8 cellular contexts compared by ENCODE assay signal in the genomic region with DNA sequence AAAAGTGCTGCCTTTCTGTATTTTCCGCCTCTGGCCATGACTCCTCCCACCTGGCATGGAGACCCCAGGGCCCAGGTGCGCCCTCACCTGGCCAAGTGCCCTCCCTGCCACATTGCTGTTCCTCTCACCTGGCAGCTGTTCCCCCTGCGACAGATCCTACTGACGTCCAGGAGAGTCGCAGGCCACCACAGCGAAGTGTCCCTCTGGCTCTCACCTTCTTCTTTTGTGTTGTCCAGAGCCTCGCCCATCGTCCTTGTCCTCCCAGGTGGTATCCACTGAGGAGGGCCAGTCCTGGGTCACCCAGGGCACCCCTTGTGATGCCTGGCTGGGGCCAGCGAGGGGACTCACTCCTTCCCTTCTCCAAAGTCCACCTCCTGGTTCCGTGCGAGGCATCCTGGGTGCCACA. TPM values are rescaled to one million over a fixed set of nuclear protein-coding genes. Genes with fewer than 3 reads are reported as not detected.
DNase-seq lines count a peak whose midpoint lies in the region; ATAC-seq lines count a peak whose summit lies in the region.

No MANE protein-coding gene starts in this region.

- H3K14ac ChIP-seq in neuronal stem cell (ENCODE audit: low read length), result no peak overlapping the region

- H3K36me3 ChIP-seq in iPS DF 6.9 (ENCODE audit: control insufficient read depth, insufficient read depth, low read length), result no peaks in the 10 kb centered on the region; the same call in 1 of the 2 replicates
- H3K36me3 ChIP-seq in neuronal stem cell (replicated peaks in 1 of 2; ENCODE audit: control insufficient read depth in 2 of 2, insufficient read depth in 2 of 2, low read length in 2 of 2), result no peaks in the 10 kb centered on the region

- H4K8ac ChIP-seq in neuronal stem cell (ENCODE audit: low read depth, low read length), result no peak overlapping the region

- no peaks in the 10 kb centered on the region for H3K9me3 ChIP-seq in iPS DF 6.9 (ENCODE audit: control insufficient read depth, insufficient read depth, low read length)
- no peaks in the 10 kb centered on the region for H3K9me3 ChIP-seq in neuronal stem cell (replicated peaks in 1 of 2; ENCODE audit: control insufficient read depth in 2 of 2, insufficient read depth in 1 of 2, low read depth in 1 of 2, low read length in 2 of 2)

- no peak overlapping the region for H3K18ac ChIP-seq in neuronal stem cell (ENCODE audit: low read length)

- H2BK5ac ChIP-seq in neuronal stem cell (ENCODE audit: low read length), result no peak overlapping the region

- peaks cover 6% of the 10 kb centered on the region for H3K79me1 ChIP-seq in neuronal stem cell (ENCODE audit: low read depth, low read length)

- H3K27ac ChIP-seq in iPS DF 6.9 (ENCODE audit: low read length) (no peak overlapping the region), neuronal stem cell (replicated peaks; ENCODE audit: low read length) (no peak overlapping the region)

- peaks cover 51% of the 10 kb centered on the region for H3K27me3 Mint-ChIP-seq in activated T-cell treated with anti-CD3 and anti-CD28 coated beads, Interleukin-2, amount 50 U/mL, for 24 hours

- no peak overlapping the region for H2AK5ac ChIP-seq in neuronal stem cell (ENCODE audit: low read depth, low read length)

- H3K23ac ChIP-seq in neuronal stem cell (ENCODE audit: low read depth, low read length, poor library complexity), result no peak overlapping the region

- no CpG with 5 or more reads among the region's 11 CpGs for WGBS in iPS DF 6.9 (ENCODE audit: insufficient coverage, insufficient read length)
- WGBS in neuronal stem cell (ENCODE audit: extremely low coverage in 2 of 2, insufficient read length in 2 of 2, insufficient replicate concordance in 1 of 2), 2 donors, result no CpG with 5 or more reads among the region's 11 CpGs

- no peak overlapping the region for H2BK15ac ChIP-seq in neuronal stem cell (ENCODE audit: low read length)

- no peak overlapping the region for H4K91ac ChIP-seq in neuronal stem cell (ENCODE audit: low read depth, low read length, poor library complexity)

- H3K4me1 ChIP-seq in iPS DF 6.9 (ENCODE audit: control insufficient read depth, insufficient read depth, low read length) (no peaks in the 10 kb centered on the region; the same call in 1 of the 2 replicates), neuronal stem cell (ENCODE audit: control insufficient read depth in 2 of 2, insufficient read depth in 1 of 2, low read depth in 1 of 2, low read length in 2 of 2) (peaks cover 6 to 11% of the 10 kb centered on the region in 2 donors)

- no peak overlapping the region for H3K27ac Mint-ChIP-seq in activated T-cell treated with anti-CD3 and anti-CD28 coated beads, Interleukin-2, amount 50 U/mL, for 24 hours

- no peak overlapping the region for H3K4ac ChIP-seq in neuronal stem cell (ENCODE audit: low read length)

- no peak overlapping the region for H3K9ac ChIP-seq in neuronal stem cell (ENCODE audit: low read depth, low read length, poor library complexity)

- no peaks in the 10 kb centered on the region for H3K9me3 Mint-ChIP-seq in activated T-cell treated with anti-CD3 and anti-CD28 coated beads, Interleukin-2, amount 50 U/mL, for 24 hours

- no peak overlapping the region for H2BK120ac ChIP-seq in neuronal stem cell (ENCODE audit: low read depth, low read length)

- ATAC-seq in stimulated activated naive CD8-positive, alpha-beta T cell treated with anti-CD3 and anti-CD28 coated beads, Interleukin-15, Interleukin-2, amounts not matched to agents 100 U/mL and 50 U/mL, for 24 hours, result no peak
- no peak for ATAC-seq in HG03039 (IDR thresholded peaks at IDR 0.05; ENCODE audit: unreplicated experiment)

- H3K4me1 Mint-ChIP-seq in activated T-cell treated with anti-CD3 and anti-CD28 coated beads, Interleukin-2, amount 50 U/mL, for 24 hours (ENCODE audit: low read depth), result peaks cover 17% of the 10 kb centered on the region

- H3K4me3 ChIP-seq in iPS DF 6.9 (ENCODE audit: low read length) (no peak overlapping the region), neuronal stem cell (ENCODE audit: low read length in 2 of 2) (no peak overlapping the region)

- H3K36me3 Mint-ChIP-seq in activated T-cell treated with anti-CD3 and anti-CD28 coated beads, Interleukin-2, amount 50 U/mL, for 24 hours (ENCODE audit: low read depth), result no peaks in the 10 kb centered on the region

- no peak overlapping the region for H3K4me2 ChIP-seq in neuronal stem cell (ENCODE audit: insufficient read depth, low read length, poor library complexity, severe bottlenecking)

- H3K27me3 ChIP-seq in iPS DF 6.9 (ENCODE audit: control insufficient read depth, insufficient read depth, low read length) (peaks cover 11% of the 10 kb centered on the region; the same call in 1 of the 2 replicates), neuronal stem cell (ENCODE audit: control insufficient read depth in 3 of 3, insufficient read depth in 3 of 3, low read depth in 1 of 3, low read length in 3 of 3) (peaks cover 7 to 37% (median 36%) of the 10 kb centered on the region in 3 experiments)

- DNase-seq in DMS53 (lab: John Stamatoyannopoulos, UW) (peak; percentile 94), DMS53 treated with DMSO at 0.1 percent for 48 hours (lab: John Stamatoyannopoulos, UW; ENCODE audit: unreplicated experiment) (no peak), NCI-H2029 (lab: John Stamatoyannopoulos, UW) (peak; percentile 79), iPS DF 6.9 (ENCODE audit: low read depth, low spot score) (peak; percentile 70), neuronal stem cell (ENCODE audit: low spot score) (no peak)
- peak; percentile 68 for DNase-seq in activated T-cell treated with anti-CD3 and anti-CD28 coated beads, Interleukin-2, amount 50 U/mL, for 24 hours
- DNase-seq in stimulated activated naive CD8-positive, alpha-beta T cell treated with anti-CD3 and anti-CD28 coated beads, Interleukin-15, Interleukin-2, amounts not matched to agents 100 U/mL and 50 U/mL, for 24 hours, result peak; percentile 67

- H3K4me3 Mint-ChIP-seq in activated T-cell treated with anti-CD3 and anti-CD28 coated beads, Interleukin-2, amount 50 U/mL, for 24 hours, result no peak overlapping the region

- H2AFZ ChIP-seq in neuronal stem cell (ENCODE audit: low read length), result no peak overlapping the region

- H2BK12ac ChIP-seq in neuronal stem cell (ENCODE audit: low read length), result no peak overlapping the region

RNA-seq across cellular contexts. Expression of a gene that starts 2.6 kb away (rescaled TPM):
- 11.1 TPM for polyA plus RNA-seq in neuronal stem cell (2013, experiment 1 of 2)
- 11.1 TPM for polyA plus RNA-seq in neuronal stem cell (2013, experiment 2 of 2)

Comparison
In these comparisons a context has a peak if more than half of its experiments do, and no peak if none do; other contexts are left out.
1. DNase-seq: peak in DMS53 (single experiment), NCI-H2029 (single experiment), activated T-cell treated with anti-CD3 and anti-CD28 coated beads, Interleukin-2, amount 50 U/mL, for 24 hours (single experiment), iPS DF 6.9 (single experiment) and stimulated activated naive CD8-positive, alpha-beta T cell treated with anti-CD3 and anti-CD28 coated beads, Interleukin-15, Interleukin-2, amounts not matched to agents 100 U/mL and 50 U/mL, for 24 hours (single experiment); none in DMS53 treated with DMSO at 0.1 percent for 48 hours (single experiment) and neuronal stem cell (single experiment).